16 cellular contexts compared by ENCODE assay signal in the genomic region with DNA sequence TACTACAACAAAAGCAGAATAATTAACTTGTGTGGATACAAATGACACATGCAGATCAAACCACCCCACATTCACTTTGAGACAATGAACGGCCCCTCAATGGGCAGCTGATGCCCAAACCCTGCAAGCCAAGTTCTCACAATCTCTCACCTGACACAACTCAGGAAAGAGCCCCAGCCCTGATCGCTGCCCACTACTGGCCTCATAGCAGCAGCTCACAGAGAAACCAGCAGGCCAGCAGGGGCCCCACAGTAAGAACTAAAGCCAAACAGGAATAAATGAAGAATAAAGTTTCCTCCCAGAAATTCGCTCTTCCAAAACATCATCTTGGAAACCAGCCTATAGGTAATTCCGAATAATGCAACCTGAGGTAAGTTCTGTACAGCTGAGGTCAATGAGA. TPM values are rescaled to one million over a fixed set of nuclear protein-coding genes. Genes with fewer than 3 reads are reported as not detected.
A peak's percentile ranks its signal among the peaks of the same experiment; 100 is the strongest.
DNase-seq lines count a peak whose midpoint lies in the region; ATAC-seq and TF ChIP-seq lines count a peak whose summit lies in the region.
"Had no signal": no experiment of that assay in that cellular context is flagged by ENCODE, and none has a peak within 500 bp of the region (broad histone marks: within the 10 kb centered on the region; RNA-seq: fewer than 3 reads in every experiment).

No MANE protein-coding gene starts in this region.

- no peak for ATAC-seq in activated CD8-positive, alpha-beta memory T cell treated with anti-CD3 and anti-CD28 coated beads, Interleukin-2, amount 10 ng/mL, durations not matched to agents 7 days and 5 days
- ATAC-seq in GM18517 (IDR thresholded peaks at IDR 0.05; ENCODE audit: unreplicated experiment) = no peak
- ATAC-seq: body of pancreas, left lung had no signal

- no peak for TF ChIP-seq EP300 in SK-N-SH (IDR thresholded peaks at IDR 0.05; ENCODE audit: borderline replicate concordance in 1 of 2, low read depth in 1 of 2, low read length in 1 of 2)

- H3K4me3 ChIP-seq in SK-N-SH (ENCODE audit: low read depth in 2 of 2, low read length in 1 of 2) (no peak overlapping the region), endodermal cell (ENCODE audit: low read length) (no peak overlapping the region), retinal pigment epithelial cell (ENCODE audit: low read length) (no peak overlapping the region), prostate gland (no peak overlapping the region)
- H3K4me3 ChIP-seq: body of pancreas, left lung, tibial artery had no signal

- no peaks in the 10 kb centered on the region for H3K9me3 Mint-ChIP-seq in activated CD8-positive, alpha-beta memory T cell treated with anti-CD3 and anti-CD28 coated beads, Interleukin-2, amount 10 ng/mL, durations not matched to agents 7 days and 5 days (ENCODE audit: low read depth)
- no peaks in the 10 kb centered on the region for H3K9me3 Mint-ChIP-seq in endodermal cell

- H3K9ac ChIP-seq in SK-N-SH (no peak overlapping the region), endodermal cell (ENCODE audit: extremely low read depth, low read length, poor library complexity, severe bottlenecking) (no peak overlapping the region)
- H3K9ac ChIP-seq: KMS-11 had no signal

- intact Hi-C loops in prostate gland (cut with DNase I) = no loop called here

- no peaks in the 10 kb centered on the region for H3F3A ChIP-seq in SK-N-SH (replicated peaks; ENCODE audit: insufficient read depth)

- TF ChIP-seq RAD21 in SK-N-SH (IDR thresholded peaks at IDR 0.05; ENCODE audit: low read length) = no peak

- POLR2A ChIA-PET in SK-N-SH (lab: Yijun Ruan, JAX) = no interaction called here

- no peaks in the 10 kb centered on the region for H3K27me3 Mint-ChIP-seq in activated CD8-positive, alpha-beta memory T cell treated with anti-CD3 and anti-CD28 coated beads, Interleukin-2, amount 10 ng/mL, durations not matched to agents 7 days and 5 days
- H3K27me3 Mint-ChIP-seq in endodermal cell (ENCODE audit: insufficient read depth) = no peaks in the 10 kb centered on the region

- H3K36me3 ChIP-seq in SK-N-SH (replicated peaks in 1 of 2; ENCODE audit: control insufficient read depth in 1 of 2, insufficient read depth in 2 of 2, low read length in 1 of 2) (peaks cover 56 to 69% of the 10 kb centered on the region in 2 experiments), endodermal cell (ENCODE audit: control insufficient read depth, insufficient read depth, low read length) (peaks cover 80% of the 10 kb centered on the region), prostate gland (peaks cover 7 to 29% of the 10 kb centered on the region in 2 donors)

- no peaks in the 10 kb centered on the region for H3K4me1 ChIP-seq in SK-N-SH (ENCODE audit: control insufficient read depth in 1 of 2, insufficient read depth in 2 of 2, low read depth in 1 of 2, low read length in 1 of 2)
- no peaks in the 10 kb centered on the region for H3K4me1 ChIP-seq in endodermal cell (ENCODE audit: control insufficient read depth, insufficient read depth, low read length)
- no peaks in the 10 kb centered on the region for H3K4me1 ChIP-seq in prostate gland (replicated peaks)
- H3K4me1 ChIP-seq: body of pancreas, left lung had no signal

- H2AFZ ChIP-seq in SK-N-SH (ENCODE audit: low read depth) = no peak overlapping the region

- peaks cover 25% of the 10 kb centered on the region for H3K4me1 Mint-ChIP-seq in activated CD8-positive, alpha-beta memory T cell treated with anti-CD3 and anti-CD28 coated beads, Interleukin-2, amount 10 ng/mL, durations not matched to agents 7 days and 5 days
- H3K4me1 Mint-ChIP-seq in endodermal cell = no peaks in the 10 kb centered on the region

- no peak for TF ChIP-seq POLR2A in prostate gland (IDR thresholded peaks at IDR 0.05)

- peak; percentile 40 for DNase-seq in activated CD8-positive, alpha-beta memory T cell treated with anti-CD3 and anti-CD28 coated beads, Interleukin-2, amount 10 ng/mL, durations not matched to agents 7 days and 5 days
- no peak for DNase-seq in activated CD8-positive, alpha-beta memory T cell treated with anti-CD3 and anti-CD28 coated beads, Interleukin-2, amount 50 U/mL, for 4 hours
- no peak for DNase-seq in SK-N-SH
- DNase-seq in endodermal cell = peak; percentile 70
- no peak for DNase-seq in retinal pigment epithelial cell (ENCODE audit: low read depth)
- DNase-seq in prostate gland (ENCODE audit: low spot score) = no peak
- DNase-seq in medulla oblongata (ENCODE audit: extremely low spot score) = no peak
- DNase-seq: body of pancreas; effector memory CD4-positive, alpha-beta T cell; left lung; NCI-H1694; NCI-H774; Right ventricle myocardium superior; tibial artery had no signal

- 93% methylated on average over 3 of the region's 4 CpGs for WGBS in SK-N-SH (ENCODE audit: low lambda C conversion rate)
- WGBS in endodermal cell (ENCODE audit: insufficient coverage in 1 of 2, insufficient read length in 1 of 2), 2 experiments = 90% methylated on average over 3 of the region's 4 CpGs; no CpG with 5 or more reads in 1 of the 2 experiments
- WGBS in prostate gland = 82% methylated on average over 4 of the region's 4 CpGs

- H3K4me2 ChIP-seq in SK-N-SH = no peak overlapping the region
- H3K4me2 ChIP-seq: KMS-11 had no signal

- no peaks in the 10 kb centered on the region for H3K27me3 ChIP-seq in SK-N-SH (ENCODE audit: insufficient read depth)
- H3K27me3 ChIP-seq in endodermal cell (ENCODE audit: control insufficient read depth, insufficient read depth, low read length, poor library complexity, severe bottlenecking) = no peaks in the 10 kb centered on the region
- H3K27me3 ChIP-seq in prostate gland (replicated peaks; ENCODE audit: insufficient read depth) = no peaks in the 10 kb centered on the region
- H3K27me3 ChIP-seq: body of pancreas, left lung, tibial artery had no signal

- no peaks in the 10 kb centered on the region for H3K9me2 ChIP-seq in SK-N-SH

- CTCF ChIA-PET in activated CD8-positive, alpha-beta memory T cell treated with anti-CD3 and anti-CD28 coated beads, Interleukin-2, amount 10 ng/mL, durations not matched to agents 7 days and 5 days (lab: Charles Lee) = interaction anchor here (0.9 kb wide), 2 partner anchors 10 to 13 kb away, joined by 3 read pairs; no protein-coding TSS in a partner anchor
- CTCF ChIA-PET in SK-N-SH (lab: Yijun Ruan, JAX) = interaction anchor here (0.6 kb wide), 1 partner anchor 209 kb away, joined by 3 read pairs; a partner anchor contains a TSS

- no peak overlapping the region for H3K27ac Mint-ChIP-seq in activated CD8-positive, alpha-beta memory T cell treated with anti-CD3 and anti-CD28 coated beads, Interleukin-2, amount 10 ng/mL, durations not matched to agents 7 days and 5 days
- no peak overlapping the region for H3K27ac Mint-ChIP-seq in endodermal cell

- H4K20me1 ChIP-seq in SK-N-SH (ENCODE audit: insufficient read depth) = no peaks in the 10 kb centered on the region

- H3K4me3 Mint-ChIP-seq in activated CD8-positive, alpha-beta memory T cell treated with anti-CD3 and anti-CD28 coated beads, Interleukin-2, amount 10 ng/mL, durations not matched to agents 7 days and 5 days = no peak overlapping the region
- no peak overlapping the region for H3K4me3 Mint-ChIP-seq in endodermal cell

- TF ChIP-seq CTCF in SK-N-SH (IDR thresholded peaks at IDR 0.05) = 0 out of 2 replicates have a peak, but pooled peaks have one; percentile 15
- TF ChIP-seq CTCF in endodermal cell (conservative IDR thresholded peaks at IDR 0.05) = peak; percentile 66
- peak; percentile 33 for TF ChIP-seq CTCF in retinal pigment epithelial cell (conservative IDR thresholded peaks at IDR 0.05; ENCODE audit: low read depth, low read length)
- no peak for TF ChIP-seq CTCF in prostate gland (IDR thresholded peaks at IDR 0.05)

- H3K9me3 ChIP-seq in SK-N-SH (no peaks in the 10 kb centered on the region), endodermal cell (ENCODE audit: control insufficient read depth, low read length) (no peaks in the 10 kb centered on the region), prostate gland (no peaks in the 10 kb centered on the region)
- H3K9me3 ChIP-seq: body of pancreas, left lung, tibial artery had no signal

- H3K27ac ChIP-seq in SK-N-SH (ENCODE audit: low read depth in 2 of 2, low read length in 1 of 2) (no peak overlapping the region), endodermal cell (ENCODE audit: low read depth, low read length) (no peak overlapping the region), prostate gland (no peak overlapping the region)
- H3K27ac ChIP-seq: body of pancreas, KMS-11, left lung, tibial artery had no signal

- peaks cover 74% of the 10 kb centered on the region for H3K36me3 Mint-ChIP-seq in activated CD8-positive, alpha-beta memory T cell treated with anti-CD3 and anti-CD28 coated beads, Interleukin-2, amount 10 ng/mL, durations not matched to agents 7 days and 5 days
- peaks cover 61% of the 10 kb centered on the region for H3K36me3 Mint-ChIP-seq in endodermal cell (ENCODE audit: low read depth)

- no peaks in the 10 kb centered on the region; the same call in 1 of the 2 replicates for H3K79me2 ChIP-seq in SK-N-SH (ENCODE audit: insufficient read depth)

TF ChIP-seq in SK-N-SH, 30 proteins besides CTCF, POLR2A, EP300 and RAD21 (continues in another document):
- no peak for TF ChIP-seq POLR2AphosphoS5 (IDR thresholded peaks at IDR 0.05; ENCODE audit: low read depth, low read length)
- no peak for TF ChIP-seq NFIC (IDR thresholded peaks at IDR 0.05; ENCODE audit: borderline replicate concordance)
- no peak for TF ChIP-seq TEAD4 (IDR thresholded peaks at IDR 0.05; ENCODE audit: borderline replicate concordance, insufficient read depth)
- no peak for TF ChIP-seq EZH2phosphoT487 (IDR thresholded peaks at IDR 0.05; ENCODE audit: borderline replicate concordance, low read depth)

RNA-seq across cellular contexts. Expression of a gene that starts 7.7 kb away (rescaled TPM):
- total RNA-seq in activated CD8-positive, alpha-beta memory T cell treated with anti-CD3 and anti-CD28 coated beads, Interleukin-2, amount 10 ng/mL, durations not matched to agents 7 days and 5 days = 10 to 100 TPM; 39.7 to 45.8 TPM
- polyA plus RNA-seq in SK-N-SH (2012; rRNA removed) = 21.0 and 31.0 TPM in 2 replicates
- polyA plus RNA-seq in SK-N-SH (2012; cell fraction: cytosol; rRNA removed) = 23.4 and 27.2 TPM in 2 replicates
- polyA plus RNA-seq in SK-N-SH (2012; cell fraction: nucleus; rRNA removed) = 26.0 and 41.3 TPM in 2 replicates
- total RNA-seq in endodermal cell = 10 to 100 TPM; 18.3 to 21.3 TPM
- polyA plus RNA-seq in endodermal cell (2013, experiment 1 of 2) = 31.1 TPM
- polyA plus RNA-seq in endodermal cell (2013, experiment 2 of 2) = 24.3 TPM
- 10 to 100 TPM; 43.5 to 56.2 TPM for total RNA-seq in prostate gland

Comparison
In these comparisons a context has a peak if more than half of its experiments do, and no peak if none do; other contexts are left out.
1. DNase-seq: peak in activated CD8-positive, alpha-beta memory T cell treated with anti-CD3 and anti-CD28 coated beads, Interleukin-2, amount 10 ng/mL, durations not matched to agents 7 days and 5 days (single experiment) and endodermal cell (single experiment); none in activated CD8-positive, alpha-beta memory T cell treated with anti-CD3 and anti-CD28 coated beads, Interleukin-2, amount 50 U/mL, for 4 hours (single experiment), SK-N-SH (single experiment), retinal pigment epithelial cell (single experiment), prostate gland (single experiment) and medulla oblongata (single experiment).
2. CTCF ChIP-seq: peak in SK-N-SH (single experiment), endodermal cell (single experiment) and retinal pigment epithelial cell (single experiment); none in prostate gland (0 of 4).